Comparison of ENCODE assay signal across 1 cellular context in genomic region chr11:65329944-65330403, GRCh38.
TF ChIP-seq lines count a peak whose summit lies in the region.

No MANE protein-coding gene starts in this region.

TF ChIP-seq in K562, 482 proteins besides CTCF, POLR2A, EP300 and RAD21 (continued from another document):
- TF ChIP-seq CTCFL (IDR thresholded peaks at IDR 0.05; ENCODE audit: borderline replicate concordance, insufficient read depth, low read depth, low read length, poor library complexity, severe bottlenecking) (peak; percentile 23), PKNOX1 (IDR thresholded peaks at IDR 0.05) (peak; percentile 44), E2F4 (CRISPR knock-in tag; IDR thresholded peaks at IDR 0.05; ENCODE audit: low read depth) (no peak), PBX2 (CRISPR knock-in tag; IDR thresholded peaks at IDR 0.05; ENCODE audit: low read depth) (no peak), PBX2 (tag; conservative IDR thresholded peaks at IDR 0.05; ENCODE audit: low read depth) (peak; percentile 61), NCOA4 (IDR thresholded peaks at IDR 0.05; ENCODE audit: partially characterized antibody) (no peak), ARID3B (CRISPR knock-in tag; IDR thresholded peaks at IDR 0.05; ENCODE audit: borderline replicate concordance) (no peak), ZBTB12 (CRISPR knock-in tag; IDR thresholded peaks at IDR 0.05) (no peak), TFAM (CRISPR knock-in tag; conservative IDR thresholded peaks at IDR 0.05) (no peak), CBFA2T3 (IDR thresholded peaks at IDR 0.05) (no peak), RBM25 (IDR thresholded peaks at IDR 0.05; ENCODE audit: low read depth, low read length, severe bottlenecking) (no peak), SMARCB1 (IDR thresholded peaks at IDR 0.05; ENCODE audit: insufficient read length, low read depth) (no peak), PHF21A (IDR thresholded peaks at IDR 0.05; ENCODE audit: borderline replicate concordance, low read depth) (peak; percentile 75; the same call in 1 of the 2 replicates), TCF15 (CRISPR knock-in tag; IDR thresholded peaks at IDR 0.05) (no peak), POLR2G (IDR thresholded peaks at IDR 0.05; ENCODE audit: low read depth, low read length) (no peak), KDM2B (CRISPR knock-in tag; IDR thresholded peaks at IDR 0.05) (0 out of 2 replicates have a peak, but pooled peaks have one; percentile 49), HMGXB4 (CRISPR knock-in tag; IDR thresholded peaks at IDR 0.05) (no peak), ZBTB7A (IDR thresholded peaks at IDR 0.05; ENCODE audit: borderline replicate concordance, control insufficient read depth, low read depth, low read length) (no peak), RHOXF2B (CRISPR knock-in tag; conservative IDR thresholded peaks at IDR 0.05) (no peak), EZH2 (IDR thresholded peaks at IDR 0.05; ENCODE audit: borderline replicate concordance, low read depth, low read length) (no peak), MAZ (CRISPR knock-in tag; conservative IDR thresholded peaks at IDR 0.05 in 1 of 2, IDR thresholded peaks at IDR 0.05 in 1 of 2) (0 out of 4 replicates have a peak, but pooled peaks of 1 of the 2 experiments have one; percentile 23), FUS (optimal IDR thresholded peaks at IDR 0.05; ENCODE audit: low read depth, low read length) (no peak), SIN3A (IDR thresholded peaks at IDR 0.05; ENCODE audit: borderline replicate concordance in 2 of 2, control insufficient read depth in 1 of 2, low read depth in 2 of 2, low read length in 2 of 2) (no peak), RBFOX2 (IDR thresholded peaks at IDR 0.05; ENCODE audit: low read depth, low read length) (no peak), MXD1 (CRISPR knock-in tag; IDR thresholded peaks at IDR 0.05; ENCODE audit: borderline replicate concordance, poor library complexity, severe bottlenecking) (no peak), CHCHD3 (CRISPR knock-in tag; IDR thresholded peaks at IDR 0.05) (no peak), BRD9 (IDR thresholded peaks at IDR 0.05; ENCODE audit: low read depth, partially characterized antibody) (peak; percentile 78), ZNF639 (CRISPR knock-in tag; conservative IDR thresholded peaks at IDR 0.05 in 1 of 2, IDR thresholded peaks at IDR 0.05 in 1 of 2) (peak in 1 of 2 experiments; percentile 30; a peak in 1 of 4 replicates), KAT7 (CRISPR knock-in tag; IDR thresholded peaks at IDR 0.05; ENCODE audit: borderline replicate concordance) (no peak), MECOM (CRISPR knock-in tag; IDR thresholded peaks at IDR 0.05) (no peak), ZNF146 (CRISPR knock-in tag; IDR thresholded peaks at IDR 0.05; ENCODE audit: unreplicated experiment) (no peak), MTA3 (IDR thresholded peaks at IDR 0.05; ENCODE audit: borderline replicate concordance) (peak; percentile 60; the same call in 1 of the 2 replicates), ZNF592 (IDR thresholded peaks at IDR 0.05) (peak; percentile 67), SRSF7 (optimal IDR thresholded peaks at IDR 0.05; ENCODE audit: low read depth, low read length) (no peak), PRPF4 (IDR thresholded peaks at IDR 0.05; ENCODE audit: insufficient read depth, low read depth, low read length, poor library complexity, severe bottlenecking) (no peak), ZEB2 (IDR thresholded peaks at IDR 0.05) (no peak), SMARCE1 (IDR thresholded peaks at IDR 0.05) (no peak), MCM7 (IDR thresholded peaks at IDR 0.05) (no peak), ZNF239 (CRISPR knock-in tag; IDR thresholded peaks at IDR 0.05) (no peak)
TF ChIP-seq in K562: peak in this region for 40.
